In genomic region chr11:76798656-76799055, GRCh38 we compare ENCODE assay signal across 8 cellular contexts. TPM values are rescaled to one million over a fixed set of nuclear protein-coding genes. Genes with fewer than 3 reads are reported as not detected.
DNase-seq lines count a peak whose midpoint lies in the region; ATAC-seq and TF ChIP-seq lines count a peak whose summit lies in the region.

No MANE protein-coding gene starts in this region.

- H3K4me1 ChIP-seq in DOHH2 (ENCODE audit: control insufficient read depth, low read length) (peaks cover 7% of the 10 kb centered on the region; the same call in 1 of the 2 replicates), right atrium auricular region (peaks cover 0 to 22% of the 10 kb centered on the region in 2 donors)

- TF ChIP-seq CTCF in DOHH2 (IDR thresholded peaks at IDR 0.05; ENCODE audit: low read depth, low read length, poor library complexity, severe bottlenecking) (no peak), right atrium auricular region (IDR thresholded peaks at IDR 0.05) (no peak)

- H3K9me2 ChIP-seq in DOHH2 (replicated peaks; ENCODE audit: control insufficient read depth, low read length), result no peaks in the 10 kb centered on the region

- H3K27ac ChIP-seq in DOHH2 (ENCODE audit: low read depth, low read length) (no peak overlapping the region), right atrium auricular region (peak overlapping the region; percentile 49 to 51)

- ATAC-seq in SK-N-SH treated with all-trans-retinoic acid at 6 μM for 48 hours, result peak; percentile 30
- peak; percentile 1 for ATAC-seq in sciatic nerve
- no peak for ATAC-seq in HG02981 (IDR thresholded peaks at IDR 0.05; ENCODE audit: unreplicated experiment)

- H3K27me3 ChIP-seq in DOHH2 (ENCODE audit: control insufficient read depth, low read length) (peaks cover 4% of the 10 kb centered on the region; the same call in 1 of the 2 replicates), right atrium auricular region (no peaks in the 10 kb centered on the region)

- H3K79me2 ChIP-seq in DOHH2 (ENCODE audit: control insufficient read depth, low read length), result no peaks in the 10 kb centered on the region

- H4K20me1 ChIP-seq in DOHH2 (ENCODE audit: control insufficient read depth, insufficient read depth, low read depth, low read length), result no peaks in the 10 kb centered on the region

- H3K36me3 ChIP-seq in DOHH2 (ENCODE audit: control insufficient read depth, low read length), result no peaks in the 10 kb centered on the region
- peaks cover 10% of the 10 kb centered on the region for H3K36me3 ChIP-seq in right atrium auricular region

- H3K4me2 ChIP-seq in DOHH2 (ENCODE audit: low read length), result peak overlapping the region; percentile 60

- H3K9me3 ChIP-seq in DOHH2 (ENCODE audit: control insufficient read depth, insufficient read depth, low read length), result no peaks in the 10 kb centered on the region
- no peaks in the 10 kb centered on the region for H3K9me3 ChIP-seq in right atrium auricular region

- H3F3A ChIP-seq in DOHH2 (ENCODE audit: control insufficient read depth, insufficient read depth), result no peaks in the 10 kb centered on the region

- H3K4me3 ChIP-seq in DOHH2 (ENCODE audit: low read length) (peak overlapping the region; percentile 39), right atrium auricular region (peak overlapping the region in 1 of 2 donors; percentile 48)

- DNase-seq in right atrium auricular region (ENCODE audit: low spot score), result no peak
- DNase-seq in sciatic nerve (ENCODE audit: low spot score), result no peak
- no peak for DNase-seq in CD1c-positive myeloid dendritic cell (ENCODE audit: extremely low spot score)
- DNase-seq in NCI-H1436 treated with DMSO at 0.1 percent for 48 hours (lab: John Stamatoyannopoulos, UW), result no peak
- no peak for DNase-seq in T-helper 1 cell

- intact Hi-C loops in sciatic nerve (cut with DNase I), result loop anchor here (1.0 to 5.0 kb wide), 2 partner anchors 64 to 1599 kb away; no protein-coding TSS in a partner anchor

TF ChIP-seq in SK-N-SH treated with all-trans-retinoic acid at 6 μM for 48 hours, 23 proteins besides CTCF, POLR2A, EP300 and RAD21:
- TF ChIP-seq CSDC2 (CRISPR knock-in tag; IDR thresholded peaks at IDR 0.05) (no peak), ZFP3 (CRISPR knock-in tag; IDR thresholded peaks at IDR 0.05) (no peak), PPARA (CRISPR knock-in tag; IDR thresholded peaks at IDR 0.05; ENCODE audit: borderline replicate concordance) (no peak), GLIS3 (CRISPR knock-in tag; IDR thresholded peaks at IDR 0.05) (no peak), TOX (CRISPR knock-in tag; IDR thresholded peaks at IDR 0.05; ENCODE audit: borderline replicate concordance) (no peak), SNAI2 (CRISPR knock-in tag; IDR thresholded peaks at IDR 0.05) (no peak), TCF4 (CRISPR knock-in tag; IDR thresholded peaks at IDR 0.05; ENCODE audit: borderline replicate concordance) (no peak), PATZ1 (CRISPR knock-in tag; IDR thresholded peaks at IDR 0.05; ENCODE audit: borderline replicate concordance) (no peak), CSRNP3 (CRISPR knock-in tag; IDR thresholded peaks at IDR 0.05) (no peak), RARB (CRISPR knock-in tag; IDR thresholded peaks at IDR 0.05) (no peak), BACH2 (CRISPR knock-in tag; IDR thresholded peaks at IDR 0.05; ENCODE audit: borderline replicate concordance) (no peak), TSHZ2 (CRISPR knock-in tag; IDR thresholded peaks at IDR 0.05) (no peak), ZNF8 (CRISPR knock-in tag; IDR thresholded peaks at IDR 0.05) (no peak), ZNF70 (CRISPR knock-in tag; IDR thresholded peaks at IDR 0.05) (no peak)

RNA-seq across cellular contexts. Expression of gene TSKU, which starts 15.5 kb away (rescaled TPM):
- 10 to 100 TPM; 18.7 to 46.6 TPM for total RNA-seq in right atrium auricular region
- 48.8 TPM for total RNA-seq in sciatic nerve
